ENCODE assay signal across 23 cellular contexts in the genomic region with DNA sequence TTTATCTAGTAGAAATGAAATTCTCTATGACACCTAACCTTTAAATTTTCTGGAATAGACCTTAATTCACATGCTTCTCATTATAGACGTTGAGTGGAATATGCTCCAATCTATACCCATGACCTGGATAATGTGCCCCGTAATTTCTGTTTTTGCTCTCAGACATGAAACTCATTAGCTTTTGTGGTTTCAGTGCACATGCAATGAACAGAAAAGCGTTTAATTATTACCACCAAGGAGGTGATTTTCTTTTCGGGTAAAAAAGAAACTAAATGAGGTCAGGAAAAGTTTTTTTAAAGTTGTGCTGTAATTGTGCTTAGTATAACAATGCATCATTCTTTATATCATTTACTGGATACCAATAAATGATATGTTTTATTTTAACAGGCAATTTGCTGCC.
DNase-seq lines count a peak whose midpoint lies in the region; ATAC-seq, FAIRE-seq and TF ChIP-seq lines count a peak whose summit lies in the region.
"Had no signal": no experiment of that assay in that cellular context is flagged by ENCODE, and none has a peak within 500 bp of the region (broad histone marks: within the 10 kb centered on the region; RNA-seq: fewer than 3 reads in every experiment).

No MANE protein-coding gene starts in this region.

- no peak overlapping the region for H3K4me2 ChIP-seq in GM12878 (ENCODE audit: control insufficient read depth, insufficient read depth)
- H3K4me2 ChIP-seq: hepatocyte had no signal

- ATAC-seq in GM19463 (IDR thresholded peaks at IDR 0.05; ENCODE audit: unreplicated experiment) (peak; percentile 86), HG02970 (IDR thresholded peaks at IDR 0.05; ENCODE audit: low FRiP score, unreplicated experiment) (peak; percentile 76), HG03521 (IDR thresholded peaks at IDR 0.05; ENCODE audit: unreplicated experiment) (peak; percentile 51), GM12878 (peak; percentile 90), HG03280 (IDR thresholded peaks at IDR 0.05; ENCODE audit: unreplicated experiment) (no peak)
- ATAC-seq: left lung; naive thymus-derived CD4-positive, alpha-beta T cell had no signal

- in situ Hi-C loops in GM12878 (cut with MboI), result no loop called here

- no TSS peak for BruUV-seq in GM12878 (replicated peaks; lab: Mats Ljungman, UMichigan)

- no peaks in the 10 kb centered on the region for H3K27me3 ChIP-seq in GM12878 (replicated peaks in 1 of 2; ENCODE audit: control insufficient read depth in 2 of 2, insufficient read depth in 2 of 2, low read length in 1 of 2)
- H3K27me3 ChIP-seq: colonic mucosa, esophagus muscularis mucosa, hepatocyte, left lung had no signal

- DNase-seq in GM12878 (ENCODE audit: low read depth, low spot score) (peak; percentile 8), NCI-H446 (lab: John Stamatoyannopoulos, UW) (no peak), UCSD-AML1 (lab: John Stamatoyannopoulos, UW; ENCODE audit: unreplicated experiment) (no peak), foreskin fibroblast (no peak)
- DNase-seq: activated CD4-positive, alpha-beta T cell treated with anti-CD3 and anti-CD28 coated beads, Interleukin-2, amount 50 U/mL, for 48 hours; activated CD4-positive, CD25-positive, alpha-beta regulatory T cell; activated CD8-positive, alpha-beta memory T cell treated with anti-CD3 and anti-CD28 coated beads, Interleukin-2, amount 50 U/mL, for 4 hours; activated naive CD4-positive, alpha-beta T cell treated with anti-CD3 and anti-CD28 coated beads, Interleukin-2, amount 50 U/mL, for 16 hours; colonic mucosa; Karpas-422; left lung; naive thymus-derived CD4-positive, alpha-beta T cell; NCI-H1694 treated with DMSO at 0.1 percent for 48 hours; NCI-H2171 treated with DMSO at 0.1 percent for 48 hours; small intestine; stimulated activated CD4-positive, alpha-beta T cell treated with anti-CD3 and anti-CD28 coated beads, Interleukin-1b, Interleukin-23, amount 100 ng/mL, for 48 hours had no signal

- H3K4me3 ChIP-seq in GM12878 (no peak overlapping the region), foreskin fibroblast (ENCODE audit: low read depth in 1 of 2, low read length in 2 of 2) (no peak overlapping the region)
- H3K4me3 ChIP-seq: colonic mucosa, esophagus muscularis mucosa, hepatocyte, left lung had no signal

- 6% methylated on average over 4 of the region's 4 CpGs for WGBS in GM12878 (ENCODE audit: insufficient coverage, insufficient replicate concordance, low lambda C conversion rate, missing lambda C conversion rate)

- H3K79me2 ChIP-seq in GM12878 (ENCODE audit: control insufficient read depth, insufficient read depth, low read length), result no peaks in the 10 kb centered on the region
- H3K79me2 ChIP-seq: hepatocyte had no signal

- no peak for TF ChIP-seq RAD21 in GM12878 (IDR thresholded peaks at IDR 0.05; ENCODE audit: insufficient read depth, low read depth, low read length)

- no peak overlapping the region for H3K9ac ChIP-seq in GM12878 (ENCODE audit: control insufficient read depth, insufficient read depth, low read length)

- SMC1A ChIA-PET in GM12878 (lab: Charles Lee; ENCODE audit: uncharacterized antibody, unreplicated experiment), result no interaction called here

- no peak overlapping the region for H3K27ac ChIP-seq in GM12878 (ENCODE audit: control insufficient read depth, insufficient read depth)
- H3K27ac ChIP-seq: colonic mucosa, esophagus muscularis mucosa, hepatocyte, left lung had no signal

- H3K4me1 ChIP-seq in GM12878 (ENCODE audit: control insufficient read depth, insufficient read depth, low read length), result no peaks in the 10 kb centered on the region
- H3K4me1 ChIP-seq: colonic mucosa, left lung had no signal

- H2AFZ ChIP-seq in GM12878 (ENCODE audit: control insufficient read depth, low read depth, low read length), result no peak overlapping the region
- H2AFZ ChIP-seq: hepatocyte had no signal

- TF ChIP-seq CTCF in GM12878 (IDR thresholded peaks at IDR 0.05 in 2 of 3, conservative IDR thresholded peaks at IDR 0.05 in 1 of 3; ENCODE audit: control insufficient read depth in 2 of 3, extremely low read depth in 1 of 3, insufficient read depth in 1 of 3, low read depth in 3 of 3, low read length in 3 of 3) (no peak), foreskin fibroblast (IDR thresholded peaks at IDR 0.05; ENCODE audit: low read depth, low read length) (no peak)

- intact Hi-C loops in GM12878 (cut with micrococcal nuclease; ENCODE audit: unreplicated experiment), result no loop called here

- H3K9me3 ChIP-seq in GM12878 (replicated peaks; ENCODE audit: control insufficient read depth, insufficient read depth, low read length), result no peaks in the 10 kb centered on the region
- H3K9me3 ChIP-seq: colonic mucosa, esophagus muscularis mucosa, left lung had no signal

- RAD21 ChIA-PET in GM12878 (lab: Charles Lee; ENCODE audit: unreplicated experiment), result no interaction called here

- POLR2A ChIA-PET in GM12878 (lab: Charles Lee), result no interaction called here

- no peaks in the 10 kb centered on the region for H3K36me3 ChIP-seq in GM12878 (ENCODE audit: control insufficient read depth in 2 of 2, insufficient read depth in 2 of 2, low read length in 1 of 2)
- H3K36me3 ChIP-seq: colonic mucosa, esophagus muscularis mucosa, left lung had no signal

- H4K20me1 ChIP-seq in GM12878 (ENCODE audit: control insufficient read depth, insufficient read depth), result no peaks in the 10 kb centered on the region

- CTCF ChIA-PET in GM12878 (lab: Yijun Ruan, JAX), result no interaction called here

- TF ChIP-seq EP300 in GM12878 (IDR thresholded peaks at IDR 0.05; ENCODE audit: borderline replicate concordance in 1 of 2, control insufficient read depth in 1 of 2, low read depth in 2 of 2, low read length in 2 of 2), result no peak

- FAIRE-seq in GM12878 (lab: Jason Lieb, UNC), result no peak
- FAIRE-seq: frontal cortex, small intestine had no signal

- TF ChIP-seq POLR2A in GM12878 (IDR thresholded peaks at IDR 0.05; ENCODE audit: low read depth, low read length), result no peak

TF ChIP-seq in GM12878, 131 proteins besides CTCF, POLR2A, EP300 and RAD21 (continues in another document):
- TF ChIP-seq, protein P1, sequence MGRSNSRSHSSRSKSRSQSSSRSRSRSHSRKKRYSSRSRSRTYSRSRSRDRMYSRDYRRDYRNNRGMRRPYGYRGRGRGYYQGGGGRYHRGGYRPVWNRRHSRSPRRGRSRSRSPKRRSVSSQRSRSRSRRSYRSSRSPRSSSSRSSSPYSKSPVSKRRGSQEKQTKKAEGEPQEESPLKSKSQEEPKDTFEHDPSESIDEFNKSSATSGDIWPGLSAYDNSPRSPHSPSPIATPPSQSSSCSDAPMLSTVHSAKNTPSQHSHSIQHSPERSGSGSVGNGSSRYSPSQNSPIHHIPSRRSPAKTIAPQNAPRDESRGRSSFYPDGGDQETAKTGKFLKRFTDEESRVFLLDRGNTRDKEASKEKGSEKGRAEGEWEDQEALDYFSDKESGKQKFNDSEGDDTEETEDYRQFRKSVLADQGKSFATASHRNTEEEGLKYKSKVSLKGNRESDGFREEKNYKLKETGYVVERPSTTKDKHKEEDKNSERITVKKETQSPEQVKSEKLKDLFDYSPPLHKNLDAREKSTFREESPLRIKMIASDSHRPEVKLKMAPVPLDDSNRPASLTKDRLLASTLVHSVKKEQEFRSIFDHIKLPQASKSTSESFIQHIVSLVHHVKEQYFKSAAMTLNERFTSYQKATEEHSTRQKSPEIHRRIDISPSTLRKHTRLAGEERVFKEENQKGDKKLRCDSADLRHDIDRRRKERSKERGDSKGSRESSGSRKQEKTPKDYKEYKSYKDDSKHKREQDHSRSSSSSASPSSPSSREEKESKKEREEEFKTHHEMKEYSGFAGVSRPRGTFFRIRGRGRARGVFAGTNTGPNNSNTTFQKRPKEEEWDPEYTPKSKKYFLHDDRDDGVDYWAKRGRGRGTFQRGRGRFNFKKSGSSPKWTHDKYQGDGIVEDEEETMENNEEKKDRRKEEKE (IDR thresholded peaks at IDR 0.05), result no peak
- TF ChIP-seq ATF7 (IDR thresholded peaks at IDR 0.05; ENCODE audit: low read depth) (0 out of 2 replicates have a peak, but pooled peaks have one; percentile 40), SIN3A (IDR thresholded peaks at IDR 0.05; ENCODE audit: low read depth, low read length) (no peak), BHLHE40 (IDR thresholded peaks at IDR 0.05; ENCODE audit: borderline replicate concordance in 1 of 2, low read depth in 2 of 2, low read length in 1 of 2) (peak; percentile 79 to 88), SREBF1 (IDR thresholded peaks at IDR 0.05; ENCODE audit: low read length) (no peak), IKZF2 (IDR thresholded peaks at IDR 0.05) (peak in 1 of 2 experiments; percentile 27; a peak in 2 of 4 replicates), CHD1 (IDR thresholded peaks at IDR 0.05; ENCODE audit: low read depth, low read length) (no peak), SMAD1 (IDR thresholded peaks at IDR 0.05; ENCODE audit: low read depth, partially characterized antibody) (no peak), BCL11A (IDR thresholded peaks at IDR 0.05; ENCODE audit: low read depth, low read length) (peak; percentile 74; the same call in 1 of the 2 replicates), TARDBP (IDR thresholded peaks at IDR 0.05; ENCODE audit: borderline replicate concordance) (no peak), BMI1 (IDR thresholded peaks at IDR 0.05; ENCODE audit: borderline replicate concordance) (0 out of 2 replicates have a peak, but pooled peaks have one; percentile 12)
- TF ChIP-seq, protein P2, sequence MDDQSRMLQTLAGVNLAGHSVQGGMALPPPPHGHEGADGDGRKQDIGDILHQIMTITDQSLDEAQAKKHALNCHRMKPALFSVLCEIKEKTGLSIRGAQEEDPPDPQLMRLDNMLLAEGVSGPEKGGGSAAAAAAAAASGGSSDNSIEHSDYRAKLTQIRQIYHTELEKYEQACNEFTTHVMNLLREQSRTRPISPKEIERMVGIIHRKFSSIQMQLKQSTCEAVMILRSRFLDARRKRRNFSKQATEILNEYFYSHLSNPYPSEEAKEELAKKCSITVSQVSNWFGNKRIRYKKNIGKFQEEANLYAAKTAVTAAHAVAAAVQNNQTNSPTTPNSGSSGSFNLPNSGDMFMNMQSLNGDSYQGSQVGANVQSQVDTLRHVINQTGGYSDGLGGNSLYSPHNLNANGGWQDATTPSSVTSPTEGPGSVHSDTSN (IDR thresholded peaks at IDR 0.05; ENCODE audit: insufficient replicate concordance, low read depth, low read length), result no peak
- TF ChIP-seq, protein P3, sequence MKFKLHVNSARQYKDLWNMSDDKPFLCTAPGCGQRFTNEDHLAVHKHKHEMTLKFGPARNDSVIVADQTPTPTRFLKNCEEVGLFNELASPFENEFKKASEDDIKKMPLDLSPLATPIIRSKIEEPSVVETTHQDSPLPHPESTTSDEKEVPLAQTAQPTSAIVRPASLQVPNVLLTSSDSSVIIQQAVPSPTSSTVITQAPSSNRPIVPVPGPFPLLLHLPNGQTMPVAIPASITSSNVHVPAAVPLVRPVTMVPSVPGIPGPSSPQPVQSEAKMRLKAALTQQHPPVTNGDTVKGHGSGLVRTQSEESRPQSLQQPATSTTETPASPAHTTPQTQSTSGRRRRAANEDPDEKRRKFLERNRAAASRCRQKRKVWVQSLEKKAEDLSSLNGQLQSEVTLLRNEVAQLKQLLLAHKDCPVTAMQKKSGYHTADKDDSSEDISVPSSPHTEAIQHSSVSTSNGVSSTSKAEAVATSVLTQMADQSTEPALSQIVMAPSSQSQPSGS (IDR thresholded peaks at IDR 0.05; ENCODE audit: low read length), result no peak
